In genomic region chr14:63524537-63525155, GRCh38 we compare ENCODE assay signal across 10 cellular contexts. TPM values are rescaled to one million over a fixed set of nuclear protein-coding genes. Genes with fewer than 3 reads are reported as not detected.
DNase-seq lines count a peak whose midpoint lies in the region; ATAC-seq and TF ChIP-seq lines count a peak whose summit lies in the region.
"Had no signal": no experiment of that assay in that cellular context is flagged by ENCODE, and none has a peak within 500 bp of the region (broad histone marks: within the 10 kb centered on the region; RNA-seq: fewer than 3 reads in every experiment).

No MANE protein-coding gene starts in this region.

- no peak overlapping the region for H3K27ac ChIP-seq in CD8-positive, alpha-beta memory T cell (ENCODE audit: low read depth, low read length)

- CTCF ChIA-PET in CD8-positive, alpha-beta memory T cell (lab: Charles Lee), result interaction anchor here (0.7 kb wide), 1 partner anchor 13 kb away, joined by 3 read pairs; no protein-coding TSS in a partner anchor
- CTCF ChIA-PET in HEK293T (lab: Yijun Ruan, JAX), result interaction anchor here (0.7 kb wide), 1 partner anchor 20 kb away, joined by 3 read pairs; no protein-coding TSS in a partner anchor

- peak in 4 of 5 donors; percentile 16 to 70 (median 28) for DNase-seq in CD8-positive, alpha-beta memory T cell
- DNase-seq in LoVo (ENCODE audit: low spot score), result peak; percentile 83
- peak; percentile 53 for DNase-seq in kidney epithelial cell (ENCODE audit: low read depth)
- no peak for DNase-seq in HEK293T (ENCODE audit: extremely low spot score)
- DNase-seq in activated CD4-positive, alpha-beta T cell treated with anti-CD3 and anti-CD28 coated beads, Interleukin-2, amount 50 U/mL, for 48 hours, result no peak
- no peak for DNase-seq in HuH-7.5 (ENCODE audit: low spot score)
- DNase-seq: activated T-cell treated with anti-CD3 and anti-CD28 coated beads, Interleukin-2, amount 50 U/mL, for 4 hours; NCI-H69 had no signal

- H3K27me3 ChIP-seq in CD8-positive, alpha-beta memory T cell (ENCODE audit: insufficient read depth, low read length, poor library complexity, severe bottlenecking), result no peaks in the 10 kb centered on the region
- H3K27me3 ChIP-seq in kidney epithelial cell (ENCODE audit: control insufficient read depth, insufficient read depth, low read length), result no peaks in the 10 kb centered on the region

- H3K9me3 ChIP-seq in CD8-positive, alpha-beta memory T cell (ENCODE audit: low read length), result no peaks in the 10 kb centered on the region

- peaks cover 28 to 42% (median 34%) of the 10 kb centered on the region in 3 donors for H3K4me1 Mint-ChIP-seq in CD8-positive, alpha-beta memory T cell

- no peaks in the 10 kb centered on the region for H3K27me3 Mint-ChIP-seq in CD8-positive, alpha-beta memory T cell

- H3K9me3 Mint-ChIP-seq in CD8-positive, alpha-beta memory T cell, result no peaks in the 10 kb centered on the region
- H3K9me3 Mint-ChIP-seq: activated T-cell treated with anti-CD3 and anti-CD28 coated beads, Interleukin-2, amount 50 U/mL, for 4 hours had no signal

- H3K36me3 ChIP-seq in CD8-positive, alpha-beta memory T cell (ENCODE audit: insufficient read depth, low read length), result no peaks in the 10 kb centered on the region
- no peaks in the 10 kb centered on the region for H3K36me3 ChIP-seq in kidney epithelial cell (ENCODE audit: control insufficient read depth, insufficient read depth, low read length)

- peaks cover 7 to 45% (median 18%) of the 10 kb centered on the region in 3 donors for H3K36me3 Mint-ChIP-seq in CD8-positive, alpha-beta memory T cell

- POLR2A ChIA-PET in CD8-positive, alpha-beta memory T cell (lab: Charles Lee), result no interaction called here
- POLR2A ChIA-PET in HEK293T (lab: Yijun Ruan, JAX), result no interaction called here

- no peak overlapping the region for H3K4me3 ChIP-seq in CD8-positive, alpha-beta memory T cell (ENCODE audit: low read length)
- H3K4me3 ChIP-seq in kidney epithelial cell (ENCODE audit: low read depth, low read length), result no peak overlapping the region

- peak overlapping the region in 6 of 7 donors; percentile 30 to 58 (median 50) for H3K4me3 Mint-ChIP-seq in CD8-positive, alpha-beta memory T cell
- H3K4me3 Mint-ChIP-seq: activated T-cell treated with anti-CD3 and anti-CD28 coated beads, Interleukin-2, amount 50 U/mL, for 4 hours had no signal

- ATAC-seq in GM19468 (IDR thresholded peaks at IDR 0.05; ENCODE audit: extremely low read depth, unreplicated experiment) (peak; percentile 91), HG03135 (IDR thresholded peaks at IDR 0.05; ENCODE audit: unreplicated experiment) (no peak)

- no peaks in the 10 kb centered on the region for H3K4me1 ChIP-seq in CD8-positive, alpha-beta memory T cell (ENCODE audit: insufficient read depth, low read length)

- TF ChIP-seq CTCF in kidney epithelial cell (IDR thresholded peaks at IDR 0.05; ENCODE audit: insufficient read depth, low read length, poor library complexity, severe bottlenecking), result no peak

- H3K27ac Mint-ChIP-seq in CD8-positive, alpha-beta memory T cell, result peak overlapping the region; percentile 37 to 98 (median 80)

TF ChIP-seq in HEK293T, 16 proteins besides CTCF, POLR2A, EP300 and RAD21:
- TF ChIP-seq PKNOX1 (IDR thresholded peaks at IDR 0.05), result no peak
- TF ChIP-seq BHLHE40 (IDR thresholded peaks at IDR 0.05; ENCODE audit: borderline replicate concordance), result no peak
- TF ChIP-seq ZNF384 (IDR thresholded peaks at IDR 0.05), result no peak

RNA-seq across cellular contexts. Expression of gene PPP2R5E, which starts 18.5 kb away (rescaled TPM):
- total RNA-seq in CD8-positive, alpha-beta memory T cell, result 10 to 100 TPM; 55.0 to 56.5 TPM
- polyA plus RNA-seq in CD8-positive, alpha-beta memory T cell, result 39.3 TPM
- 21.6 and 22.3 TPM in 2 replicates for total RNA-seq in kidney epithelial cell

Comparison
In these comparisons a context has a peak if more than half of its experiments do, and no peak if none do; other contexts are left out.
1. DNase-seq: peak in CD8-positive, alpha-beta memory T cell (4 of 5), LoVo (single experiment) and kidney epithelial cell (single experiment); none in HEK293T (single experiment), activated CD4-positive, alpha-beta T cell treated with anti-CD3 and anti-CD28 coated beads, Interleukin-2, amount 50 U/mL, for 48 hours (0 of 2) and HuH-7.5 (single experiment).